Comparison of ENCODE assay signal across 23 cellular contexts in genomic region chr20:22491188-22491500, GRCh38.
DNase-seq lines count a peak whose midpoint lies in the region; ATAC-seq and TF ChIP-seq lines count a peak whose summit lies in the region.
"Had no signal": no experiment of that assay in that cellular context is flagged by ENCODE, and none has a peak within 500 bp of the region (broad histone marks: within the 10 kb centered on the region; RNA-seq: fewer than 3 reads in every experiment).

No MANE protein-coding gene starts in this region.

- H3K4me3 ChIP-seq in endodermal cell (ENCODE audit: low read length) (no peak overlapping the region), lower lobe of right lung (no peak overlapping the region), upper lobe of left lung (no peak overlapping the region), spleen (no peak overlapping the region), gastroesophageal sphincter (no peak overlapping the region)
- H3K4me3 ChIP-seq: breast epithelium, heart left ventricle had no signal

- H3K9me3 ChIP-seq in endodermal cell (ENCODE audit: control insufficient read depth, low read length), result peaks cover 13% of the 10 kb centered on the region
- no peaks in the 10 kb centered on the region for H3K9me3 ChIP-seq in lower lobe of right lung
- no peaks in the 10 kb centered on the region for H3K9me3 ChIP-seq in upper lobe of left lung
- H3K9me3 ChIP-seq in spleen, result no peaks in the 10 kb centered on the region
- H3K9me3 ChIP-seq in gastroesophageal sphincter, result no peaks in the 10 kb centered on the region
- H3K9me3 ChIP-seq: breast epithelium, heart left ventricle had no signal

- intact Hi-C loops in lower lobe of right lung (cut with DNase I), result no loop called here
- intact Hi-C loops in spleen (cut with DNase I; ENCODE audit: low total_unique reads), result no loop called here

- H3K4me1 ChIP-seq in endodermal cell (ENCODE audit: control insufficient read depth, insufficient read depth, low read length), result peaks cover 11% of the 10 kb centered on the region
- no peaks in the 10 kb centered on the region for H3K4me1 ChIP-seq in lower lobe of right lung
- H3K4me1 ChIP-seq in upper lobe of left lung, result peaks cover 0 to 4% (median 0%) of the 10 kb centered on the region in 4 donors
- H3K4me1 ChIP-seq in spleen, result no peaks in the 10 kb centered on the region
- no peaks in the 10 kb centered on the region for H3K4me1 ChIP-seq in gastroesophageal sphincter
- H3K4me1 ChIP-seq: breast epithelium, heart left ventricle had no signal

- TF ChIP-seq POLR2A in upper lobe of left lung (IDR thresholded peaks at IDR 0.05), result no peak
- no peak for TF ChIP-seq POLR2A in spleen (IDR thresholded peaks at IDR 0.05)
- TF ChIP-seq POLR2A in gastroesophageal sphincter (IDR thresholded peaks at IDR 0.05), result no peak

- no peak for TF ChIP-seq CTCF in endodermal cell (conservative IDR thresholded peaks at IDR 0.05)
- TF ChIP-seq CTCF in lower lobe of right lung (IDR thresholded peaks at IDR 0.05), result no peak
- TF ChIP-seq CTCF in upper lobe of left lung (IDR thresholded peaks at IDR 0.05), result no peak
- no peak for TF ChIP-seq CTCF in spleen (IDR thresholded peaks at IDR 0.05 in 8 of 11, conservative IDR thresholded peaks at IDR 0.05 in 3 of 11)
- TF ChIP-seq CTCF in gastroesophageal sphincter (IDR thresholded peaks at IDR 0.05), result no peak

- H3K36me3 ChIP-seq in endodermal cell (ENCODE audit: control insufficient read depth, insufficient read depth, low read length) (no peaks in the 10 kb centered on the region), lower lobe of right lung (no peaks in the 10 kb centered on the region), upper lobe of left lung (no peaks in the 10 kb centered on the region), spleen (no peaks in the 10 kb centered on the region), gastroesophageal sphincter (no peaks in the 10 kb centered on the region)
- H3K36me3 ChIP-seq: breast epithelium, heart left ventricle had no signal

- TF ChIP-seq EP300 in upper lobe of left lung (IDR thresholded peaks at IDR 0.05), result no peak
- no peak for TF ChIP-seq EP300 in gastroesophageal sphincter (IDR thresholded peaks at IDR 0.05)

- peak overlapping the region; percentile 96 for H3K27ac Mint-ChIP-seq in endodermal cell
- H3K27ac Mint-ChIP-seq: activated T-helper 1 cell treated with anti-CD3 and anti-CD28 coated beads, Interleukin-12 subunit alpha, Interleukin-12 subunit beta, Interleukin-2, Interleukin-4 antibody, amounts not matched to agents 30 ng/mL and 10 ng/mL and 1 ng/mL, durations not matched to agents 14 hours and 24 hours and 36 hours; CD4-positive, alpha-beta memory T cell; memory B cell had no signal

- H3K27me3 ChIP-seq in endodermal cell (ENCODE audit: control insufficient read depth, insufficient read depth, low read length, poor library complexity, severe bottlenecking), result no peaks in the 10 kb centered on the region
- no peaks in the 10 kb centered on the region for H3K27me3 ChIP-seq in lower lobe of right lung (ENCODE audit: low read depth)
- no peaks in the 10 kb centered on the region for H3K27me3 ChIP-seq in upper lobe of left lung
- peaks cover 0 to 32% (median 0%) of the 10 kb centered on the region in 7 donors for H3K27me3 ChIP-seq in spleen (replicated peaks in 1 of 7)
- peaks cover 24% of the 10 kb centered on the region for H3K27me3 ChIP-seq in gastroesophageal sphincter

- H3K4me3 Mint-ChIP-seq in endodermal cell, result peak overlapping the region; percentile 33
- H3K4me3 Mint-ChIP-seq: activated T-helper 1 cell treated with anti-CD3 and anti-CD28 coated beads, Interleukin-12 subunit alpha, Interleukin-12 subunit beta, Interleukin-2, Interleukin-4 antibody, amounts not matched to agents 30 ng/mL and 10 ng/mL and 1 ng/mL, durations not matched to agents 14 hours and 24 hours and 36 hours; CD4-positive, alpha-beta memory T cell; memory B cell had no signal

- H3K9ac ChIP-seq in endodermal cell (ENCODE audit: extremely low read depth, low read length, poor library complexity, severe bottlenecking), result peak overlapping the region; percentile 48

- H3K36me3 Mint-ChIP-seq in endodermal cell (ENCODE audit: low read depth), result no peaks in the 10 kb centered on the region
- H3K36me3 Mint-ChIP-seq: CD4-positive, alpha-beta memory T cell; memory B cell had no signal

- H3K4me1 Mint-ChIP-seq in endodermal cell, result peaks cover 39% of the 10 kb centered on the region
- H3K4me1 Mint-ChIP-seq: CD4-positive, alpha-beta memory T cell; memory B cell had no signal

- WGBS in endodermal cell (ENCODE audit: insufficient coverage in 1 of 2, insufficient read length in 1 of 2), 2 experiments, result 56 to 90% methylated on average over 2 to 3 of the region's 3 CpGs
- WGBS in upper lobe of left lung, 2 donors, result 59 to 60% methylated on average over 3 of the region's 3 CpGs
- whole genome bisulfite sequencing in spleen, 5 donors, result 68 to 76% (median 72%) methylated on average over 3 of the region's 3 CpGs
- WGBS in gastroesophageal sphincter (ENCODE audit: low coverage in 1 of 2), 2 donors, result 54 to 83% methylated on average over 1 to 2 of the region's 3 CpGs

- ATAC-seq in lower lobe of right lung, result no peak
- ATAC-seq in upper lobe of left lung (ENCODE audit: low FRiP score in 2 of 2), result no peak
- ATAC-seq in gastroesophageal sphincter, result no peak

- peaks cover 18% of the 10 kb centered on the region for H3K9me3 Mint-ChIP-seq in endodermal cell
- H3K9me3 Mint-ChIP-seq: activated T-helper 1 cell treated with anti-CD3 and anti-CD28 coated beads, Interleukin-12 subunit alpha, Interleukin-12 subunit beta, Interleukin-2, Interleukin-4 antibody, amounts not matched to agents 30 ng/mL and 10 ng/mL and 1 ng/mL, durations not matched to agents 14 hours and 24 hours and 36 hours; memory B cell had no signal

- DNase-seq in NCI-H1092 treated with DMSO at 0.1 percent for 48 hours (lab: John Stamatoyannopoulos, UW), result peak; percentile 99
- DNase-seq in NCI-H1092 (lab: John Stamatoyannopoulos, UW), result no peak
- no peak for DNase-seq in endodermal cell
- DNase-seq in lower lobe of right lung, result no peak
- DNase-seq in upper lobe of left lung, result peak in 1 of 2 donors; percentile 23
- DNase-seq in cortex of kidney (lab: John Stamatoyannopoulos, UW), result no peak
- DNase-seq in spleen, result no peak
- DNase-seq: 8988T; activated CD4-positive, CD25-positive, alpha-beta regulatory T cell; activated naive CD4-positive, alpha-beta T cell treated with anti-CD3 and anti-CD28 coated beads, Interleukin-2, amount 50 U/mL, for 16 hours; AML-193; amniotic stem cell; CD4-positive, alpha-beta memory T cell; effector CD8-positive, alpha-beta T cell; foreskin fibroblast; heart left ventricle; Karpas-422; occipital lobe; stimulated activated CD8-positive, alpha-beta memory T cell treated with anti-CD3 and anti-CD28 coated beads, Interleukin-4, amount 100 ng/mL, for 48 hours had no signal

- H3K27ac ChIP-seq in endodermal cell (ENCODE audit: low read depth, low read length), result no peak overlapping the region
- peak overlapping the region; percentile 73 for H3K27ac ChIP-seq in lower lobe of right lung
- peak overlapping the region in 3 of 4 donors; percentile 63 to 70 (median 65) for H3K27ac ChIP-seq in upper lobe of left lung
- no peak overlapping the region for H3K27ac ChIP-seq in spleen
- no peak overlapping the region for H3K27ac ChIP-seq in gastroesophageal sphincter
- H3K27ac ChIP-seq: breast epithelium, heart left ventricle had no signal

- no peaks in the 10 kb centered on the region for H3K27me3 Mint-ChIP-seq in endodermal cell (ENCODE audit: insufficient read depth)
- H3K27me3 Mint-ChIP-seq: CD4-positive, alpha-beta memory T cell had no signal

Comparison
In these comparisons a context has a peak if more than half of its experiments do, and no peak if none do; other contexts are left out.
1. H3K27ac ChIP-seq: peak in lower lobe of right lung (single experiment) and upper lobe of left lung (3 of 4); none in endodermal cell (single experiment), spleen (0 of 8) and gastroesophageal sphincter (0 of 4).